8 cellular contexts compared by ENCODE assay signal in the genomic region with DNA sequence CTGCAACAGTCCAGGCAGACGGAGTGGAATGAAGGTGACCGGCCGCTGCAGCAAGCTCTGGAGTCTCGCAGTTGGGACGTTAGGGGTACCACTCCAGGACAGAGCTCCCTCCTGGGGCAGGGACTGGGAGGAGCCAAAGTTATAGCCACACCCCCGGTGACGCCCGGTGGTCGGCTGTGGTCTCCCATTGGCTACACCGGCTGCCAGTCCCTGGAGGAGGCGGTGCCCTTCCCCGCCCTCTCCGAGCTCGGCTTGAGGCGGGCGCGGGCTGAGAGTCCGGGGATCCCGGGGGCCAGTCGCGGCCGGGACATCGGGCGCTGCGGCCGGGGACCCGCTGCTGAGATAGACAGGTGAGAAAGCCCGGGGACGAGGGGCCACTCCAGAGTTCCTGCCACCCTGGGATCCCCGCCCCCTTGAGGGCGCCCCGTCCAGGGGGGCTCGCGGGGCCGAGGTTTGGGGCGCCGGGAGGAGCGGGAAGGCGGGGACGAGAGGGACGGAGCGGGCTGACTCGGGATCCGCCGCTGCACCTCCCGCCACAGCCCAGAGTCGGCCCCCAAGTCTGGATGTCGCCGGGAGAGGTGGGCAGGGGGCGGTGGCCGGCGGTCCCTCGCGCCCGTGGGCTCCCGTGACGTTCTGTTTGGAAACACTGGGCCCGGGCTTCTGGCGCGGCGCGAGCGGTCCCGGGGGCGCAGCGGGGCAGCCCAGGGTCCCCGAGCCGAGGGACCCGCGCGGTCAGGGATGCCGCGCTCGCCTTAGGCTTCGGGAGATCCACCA. TPM values are rescaled to one million over a fixed set of nuclear protein-coding genes. Genes with fewer than 3 reads are reported as not detected.
DNase-seq lines count a peak whose midpoint lies in the region; ATAC-seq, FAIRE-seq and TF ChIP-seq lines count a peak whose summit lies in the region.

A gene (plus strand): TSS at position 231 of the 774 bp plus-strand sequence. CDS start 7,414 bp downstream, outside the sequence.

- CTCF ChIA-PET in GM12878 (lab: Yijun Ruan, JAX): no interaction called here

- RAD21 ChIA-PET in GM12878 (lab: Charles Lee; ENCODE audit: unreplicated experiment): no interaction called here

- H2AFZ ChIP-seq in GM12878 (ENCODE audit: control insufficient read depth, low read depth, low read length): peak within 1 kb of the TSS; percentile 63

- no peaks in the 10 kb centered on the region for H3K79me2 ChIP-seq in GM12878 (ENCODE audit: control insufficient read depth, insufficient read depth, low read length)

- no peaks in the 10 kb centered on the region for H4K20me1 ChIP-seq in GM12878 (ENCODE audit: control insufficient read depth, insufficient read depth)

- in situ Hi-C loops in GM12878 (cut with MboI): no loop called here

- SMC1A ChIA-PET in GM12878 (lab: Charles Lee; ENCODE audit: uncharacterized antibody, unreplicated experiment): no interaction called here

- no peak within 1 kb of the TSS for H3K9ac ChIP-seq in GM12878 (ENCODE audit: control insufficient read depth, insufficient read depth, low read length)

- POLR2A ChIA-PET in GM12878 (lab: Charles Lee): no interaction called here

- no peak for TF ChIP-seq RAD21 in GM12878 (IDR thresholded peaks at IDR 0.05; ENCODE audit: insufficient read depth, low read depth, low read length)

- no peak for TF ChIP-seq EP300 in GM12878 (IDR thresholded peaks at IDR 0.05; ENCODE audit: borderline replicate concordance in 1 of 2, control insufficient read depth in 1 of 2, low read depth in 2 of 2, low read length in 2 of 2)

- FAIRE-seq in GM12891 (lab: Jason Lieb, UNC) (no peak), GM12878 (lab: Jason Lieb, UNC) (no peak)

- ATAC-seq in HG02798 (IDR thresholded peaks at IDR 0.05; ENCODE audit: poor library complexity, unreplicated experiment): peak; percentile 100
- peak; percentile 100 for ATAC-seq in GM12878

- H3K36me3 ChIP-seq in GM12878 (ENCODE audit: control insufficient read depth in 2 of 2, insufficient read depth in 2 of 2, low read length in 1 of 2) (no peaks in the 10 kb centered on the region), vagina (no peaks in the 10 kb centered on the region)

- H3K27ac ChIP-seq in GM12878 (ENCODE audit: control insufficient read depth, insufficient read depth) (no peak within 1 kb of the TSS), vagina (peak within 1 kb of the TSS; percentile 85)

- H3K4me1 ChIP-seq in GM12878 (ENCODE audit: control insufficient read depth, insufficient read depth, low read length) (no peaks in the 10 kb centered on the region), vagina (peaks cover 5% of the 10 kb centered on the region)

- intact Hi-C loops in GM12878 (cut with micrococcal nuclease; ENCODE audit: unreplicated experiment) (no loop called here), vagina (cut with DNase I) (no loop called here)

- H3K4me3 ChIP-seq in GM12878 (peak within 1 kb of the TSS; percentile 61), vagina (peak within 1 kb of the TSS; percentile 87 to 97)

- H3K27me3 ChIP-seq in GM12878 (replicated peaks in 1 of 2; ENCODE audit: control insufficient read depth in 2 of 2, insufficient read depth in 2 of 2, low read length in 1 of 2) (peaks cover 0 to 10% of the 10 kb centered on the region in 2 experiments), vagina (no peaks in the 10 kb centered on the region)

- BruUV-seq in GM12878 (replicated peaks; lab: Mats Ljungman, UMichigan): no TSS peak

- DNase-seq in GM12891 (ENCODE audit: insufficient read length, low spot score): peak; percentile 74
- DNase-seq in NCI-H146 (lab: John Stamatoyannopoulos, UW): peak; percentile 90
- peak; percentile 91 for DNase-seq in T1000 (lab: John Stamatoyannopoulos, UW)
- DNase-seq in GM12878 (ENCODE audit: low read depth, low spot score): peak; percentile 19
- DNase-seq in hypothalamus (lab: John Stamatoyannopoulos, UW): peak in 50 of 51 donors; percentile 18 to 95 (median 78)
- DNase-seq in renal cortical epithelial cell (ENCODE audit: low read depth): peak; percentile 59
- DNase-seq in vagina (ENCODE audit: extremely low spot score in 2 of 2): peak in 1 of 2 donors; percentile 96

- 12% methylated on average over 62 of the region's 75 CpGs for WGBS in GM12878 (ENCODE audit: insufficient coverage, insufficient replicate concordance, low lambda C conversion rate, missing lambda C conversion rate)

- no peak for TF ChIP-seq POLR2A in GM12891 (IDR thresholded peaks at IDR 0.05; ENCODE audit: low read depth, low read length)
- no peak for TF ChIP-seq POLR2A in GM12878 (IDR thresholded peaks at IDR 0.05; ENCODE audit: low read depth, low read length)
- peak; percentile 34 to 80 for TF ChIP-seq POLR2A in vagina (IDR thresholded peaks at IDR 0.05)

- peak within 1 kb of the TSS; percentile 17 for H3K4me2 ChIP-seq in GM12878 (ENCODE audit: control insufficient read depth, insufficient read depth)

- H3K9me3 ChIP-seq in GM12878 (replicated peaks; ENCODE audit: control insufficient read depth, insufficient read depth, low read length) (no peaks in the 10 kb centered on the region; the same call in 1 of the 3 replicates), vagina (no peaks in the 10 kb centered on the region)

- TF ChIP-seq CTCF in GM12878 (IDR thresholded peaks at IDR 0.05 in 2 of 3, conservative IDR thresholded peaks at IDR 0.05 in 1 of 3; ENCODE audit: control insufficient read depth in 2 of 3, extremely low read depth in 1 of 3, insufficient read depth in 1 of 3, low read depth in 3 of 3, low read length in 3 of 3) (no peak), vagina (IDR thresholded peaks at IDR 0.05) (no peak)

TF ChIP-seq in GM12891, 5 proteins besides CTCF, POLR2A, EP300 and RAD21:
- no peak for TF ChIP-seq SPI1 (IDR thresholded peaks at IDR 0.05; ENCODE audit: low read depth, low read length)
- no peak for TF ChIP-seq TAF1 (IDR thresholded peaks at IDR 0.05; ENCODE audit: low read depth, low read length)
- TF ChIP-seq POLR2AphosphoS5 (IDR thresholded peaks at IDR 0.05; ENCODE audit: low read depth, low read length): no peak
- no peak for TF ChIP-seq POU2F2 (IDR thresholded peaks at IDR 0.05; ENCODE audit: low read depth, low read length)
- no peak for TF ChIP-seq PAX5 (IDR thresholded peaks at IDR 0.05; ENCODE audit: insufficient read depth, low read length, severe bottlenecking)

TF ChIP-seq in GM12878, 131 proteins besides CTCF, POLR2A, EP300 and RAD21 (continues in another document):
- TF ChIP-seq RUNX3 (IDR thresholded peaks at IDR 0.05; ENCODE audit: low read length): no peak
- TF ChIP-seq, protein P1, sequence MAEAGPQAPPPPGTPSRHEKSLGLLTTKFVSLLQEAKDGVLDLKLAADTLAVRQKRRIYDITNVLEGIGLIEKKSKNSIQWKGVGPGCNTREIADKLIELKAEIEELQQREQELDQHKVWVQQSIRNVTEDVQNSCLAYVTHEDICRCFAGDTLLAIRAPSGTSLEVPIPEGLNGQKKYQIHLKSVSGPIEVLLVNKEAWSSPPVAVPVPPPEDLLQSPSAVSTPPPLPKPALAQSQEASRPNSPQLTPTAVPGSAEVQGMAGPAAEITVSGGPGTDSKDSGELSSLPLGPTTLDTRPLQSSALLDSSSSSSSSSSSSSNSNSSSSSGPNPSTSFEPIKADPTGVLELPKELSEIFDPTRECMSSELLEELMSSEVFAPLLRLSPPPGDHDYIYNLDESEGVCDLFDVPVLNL (IDR thresholded peaks at IDR 0.05; ENCODE audit: low read depth, low read length): no peak
- TF ChIP-seq POU2F2 (IDR thresholded peaks at IDR 0.05; ENCODE audit: borderline replicate concordance, low read depth, low read length): no peak
- TF ChIP-seq IKZF1 (conservative IDR thresholded peaks at IDR 0.05): no peak
- TF ChIP-seq CREM (IDR thresholded peaks at IDR 0.05; ENCODE audit: low read depth): no peak
- no peak for TF ChIP-seq PAX5 (IDR thresholded peaks at IDR 0.05; ENCODE audit: borderline replicate concordance, low read depth, low read length)
- TF ChIP-seq NR2F1 (conservative IDR thresholded peaks at IDR 0.05): no peak
- no peak for TF ChIP-seq EGR1 (IDR thresholded peaks at IDR 0.05; ENCODE audit: borderline replicate concordance in 1 of 2, low read depth in 2 of 2, low read length in 2 of 2)
- TF ChIP-seq, protein P2, sequence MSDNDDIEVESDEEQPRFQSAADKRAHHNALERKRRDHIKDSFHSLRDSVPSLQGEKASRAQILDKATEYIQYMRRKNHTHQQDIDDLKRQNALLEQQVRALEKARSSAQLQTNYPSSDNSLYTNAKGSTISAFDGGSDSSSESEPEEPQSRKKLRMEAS (IDR thresholded peaks at IDR 0.05; ENCODE audit: low read depth, low read length): no peak
- TF ChIP-seq, protein P3, sequence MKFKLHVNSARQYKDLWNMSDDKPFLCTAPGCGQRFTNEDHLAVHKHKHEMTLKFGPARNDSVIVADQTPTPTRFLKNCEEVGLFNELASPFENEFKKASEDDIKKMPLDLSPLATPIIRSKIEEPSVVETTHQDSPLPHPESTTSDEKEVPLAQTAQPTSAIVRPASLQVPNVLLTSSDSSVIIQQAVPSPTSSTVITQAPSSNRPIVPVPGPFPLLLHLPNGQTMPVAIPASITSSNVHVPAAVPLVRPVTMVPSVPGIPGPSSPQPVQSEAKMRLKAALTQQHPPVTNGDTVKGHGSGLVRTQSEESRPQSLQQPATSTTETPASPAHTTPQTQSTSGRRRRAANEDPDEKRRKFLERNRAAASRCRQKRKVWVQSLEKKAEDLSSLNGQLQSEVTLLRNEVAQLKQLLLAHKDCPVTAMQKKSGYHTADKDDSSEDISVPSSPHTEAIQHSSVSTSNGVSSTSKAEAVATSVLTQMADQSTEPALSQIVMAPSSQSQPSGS (IDR thresholded peaks at IDR 0.05; ENCODE audit: low read length): no peak
- no peak for TF ChIP-seq TAF1 (IDR thresholded peaks at IDR 0.05; ENCODE audit: borderline replicate concordance, low read depth, low read length)

RNA-seq across cellular contexts. Expression of the gene that starts here (rescaled TPM):
- polyA plus RNA-seq in GM12891 (2012; ENCODE audit: low read depth, missing spikeins): not detected
- not detected in 2 replicates for total RNA-seq in GM12878 (2013; cell fraction: nucleolus; rRNA removed)
- not detected in 2 replicates for total RNA-seq in GM12878 (2014; rRNA removed)
- not detected in 2 replicates for total RNA-seq in GM12878 (2014; rRNA removed; fragmentation: Illumina TruSeq; extraction: Trizol)
- not detected in 2 replicates for total RNA-seq in GM12878 (2021)
- 0.07 TPM for polyA plus RNA-seq in GM12878 (2011; ENCODE audit: low read depth)
- polyA plus RNA-seq in GM12878 (2011; rRNA removed): not detected in 2 replicates
- not detected in 2 replicates for polyA plus RNA-seq in GM12878 (2011; cell fraction: cytosol; rRNA removed)
- polyA plus RNA-seq in GM12878 (2011; cell fraction: nucleus; rRNA removed): 0.01 TPM in 1 of 2 replicates, not detected in the other
- 0.14 and 0.24 TPM in 2 replicates for polyA plus RNA-seq in GM12878 (2012)
- polyA plus RNA-seq in GM12878 (2014; fragmentation: Illumina TruSeq; extraction: Trizol): not detected in 2 replicates
- polyA plus RNA-seq in GM12878 (2014; fragmentation: Nextera tagmentation; extraction: Ambion mirVana): not detected
- polyA plus RNA-seq in GM12878 (2014; rRNA removed): not detected in 2 replicates
- not detected for polyA plus RNA-seq in GM12878 (2016; fragmentation: Nextera tagmentation; extraction: Ambion mirVana)
- polyA minus RNA-seq in GM12878 (2011; rRNA and poly(A)+ RNA removed): not detected in 2 replicates
- not detected in 2 replicates for polyA minus RNA-seq in GM12878 (2011; cell fraction: cytosol; rRNA and poly(A)+ RNA removed)
- polyA minus RNA-seq in GM12878 (2011; cell fraction: nucleus; rRNA and poly(A)+ RNA removed): not detected in 2 replicates
- 7.8 and 19.1 TPM in 2 replicates for total RNA-seq in renal cortical epithelial cell
- total RNA-seq in vagina: 27.5 TPM

Comparison
In these comparisons a context has a peak if more than half of its experiments do, and no peak if none do; other contexts are left out.
1. Peak in DNase-seq, ATAC-seq, H3K4me3 ChIP-seq and H3K4me2 ChIP-seq in GM12878; RNA of the gene not detected or under 1 TPM.
2. POLR2A ChIP-seq: peak in vagina (2 of 2); none in GM12891 (single experiment) and GM12878 (single experiment).